In the genomic region with DNA sequence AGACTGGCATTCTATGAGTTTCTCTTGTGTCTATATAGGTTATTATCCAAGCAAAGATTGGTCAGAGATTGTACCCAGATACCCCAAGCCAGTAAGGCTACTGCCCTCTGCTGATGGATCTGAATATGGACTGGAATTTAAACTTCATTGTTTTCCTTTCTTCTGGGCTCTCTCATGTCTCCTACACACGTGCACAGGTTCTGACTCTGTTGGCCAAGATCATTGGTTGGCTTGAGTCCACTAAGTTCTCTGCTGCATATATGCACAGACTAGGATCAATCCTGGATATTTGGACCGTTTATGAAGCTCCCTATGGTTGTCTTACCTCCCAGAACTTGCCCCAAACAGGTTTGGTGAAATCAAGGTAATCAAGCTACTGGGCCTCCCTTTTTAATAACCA, we compare ENCODE assay signal across 1 cellular context.
TF ChIP-seq lines count a peak whose summit lies in the region.

No MANE protein-coding gene starts in this region.

TF ChIP-seq in H1, 55 proteins besides CTCF, POLR2A, EP300 and RAD21 (continued from another document):
- TF ChIP-seq, protein P1, sequence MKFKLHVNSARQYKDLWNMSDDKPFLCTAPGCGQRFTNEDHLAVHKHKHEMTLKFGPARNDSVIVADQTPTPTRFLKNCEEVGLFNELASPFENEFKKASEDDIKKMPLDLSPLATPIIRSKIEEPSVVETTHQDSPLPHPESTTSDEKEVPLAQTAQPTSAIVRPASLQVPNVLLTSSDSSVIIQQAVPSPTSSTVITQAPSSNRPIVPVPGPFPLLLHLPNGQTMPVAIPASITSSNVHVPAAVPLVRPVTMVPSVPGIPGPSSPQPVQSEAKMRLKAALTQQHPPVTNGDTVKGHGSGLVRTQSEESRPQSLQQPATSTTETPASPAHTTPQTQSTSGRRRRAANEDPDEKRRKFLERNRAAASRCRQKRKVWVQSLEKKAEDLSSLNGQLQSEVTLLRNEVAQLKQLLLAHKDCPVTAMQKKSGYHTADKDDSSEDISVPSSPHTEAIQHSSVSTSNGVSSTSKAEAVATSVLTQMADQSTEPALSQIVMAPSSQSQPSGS (IDR thresholded peaks at IDR 0.05; ENCODE audit: low read length) = no peak
- TF ChIP-seq POLR2AphosphoS5 (IDR thresholded peaks at IDR 0.05; ENCODE audit: low read depth, low read length) = no peak
- TF ChIP-seq KDM5A (IDR thresholded peaks at IDR 0.05; ENCODE audit: low read length) = no peak
- TF ChIP-seq MAFK (IDR thresholded peaks at IDR 0.05; ENCODE audit: low read depth, low read length) = no peak
- no peak for TF ChIP-seq CEBPB (IDR thresholded peaks at IDR 0.05; ENCODE audit: low read depth, low read length)
- no peak for TF ChIP-seq CHD2 (IDR thresholded peaks at IDR 0.05; ENCODE audit: low read length)
- no peak for TF ChIP-seq HDAC2 (IDR thresholded peaks at IDR 0.05; ENCODE audit: borderline replicate concordance in 1 of 2, low read depth in 2 of 2, low read length in 2 of 2)
- TF ChIP-seq RNF2 (IDR thresholded peaks at IDR 0.05; ENCODE audit: borderline replicate concordance, low read depth, low read length, missing control alignments, poor library complexity, severe bottlenecking) = no peak
- no peak for TF ChIP-seq SIRT6 (IDR thresholded peaks at IDR 0.05; ENCODE audit: low read length)
- TF ChIP-seq BCL11A (IDR thresholded peaks at IDR 0.05; ENCODE audit: low read depth in 2 of 2, low read length in 2 of 2) = no peak
- TF ChIP-seq RFX5 (IDR thresholded peaks at IDR 0.05; ENCODE audit: borderline replicate concordance, low read depth, low read length) = no peak
- TF ChIP-seq TAF7 (optimal IDR thresholded peaks at IDR 0.05; ENCODE audit: borderline replicate concordance, low read depth, low read length) = no peak
- no peak for TF ChIP-seq HDAC6 (IDR thresholded peaks at IDR 0.05; ENCODE audit: low read depth, low read length)
- TF ChIP-seq GABPA (IDR thresholded peaks at IDR 0.05; ENCODE audit: borderline replicate concordance, insufficient read depth, low read length) = no peak
- TF ChIP-seq, protein P2, sequence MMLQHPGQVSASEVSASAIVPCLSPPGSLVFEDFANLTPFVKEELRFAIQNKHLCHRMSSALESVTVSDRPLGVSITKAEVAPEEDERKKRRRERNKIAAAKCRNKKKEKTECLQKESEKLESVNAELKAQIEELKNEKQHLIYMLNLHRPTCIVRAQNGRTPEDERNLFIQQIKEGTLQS (IDR thresholded peaks at IDR 0.05; ENCODE audit: insufficient read depth, low read depth, low read length) = no peak
